Comparison of ENCODE assay signal across 1 cellular context in the genomic region with DNA sequence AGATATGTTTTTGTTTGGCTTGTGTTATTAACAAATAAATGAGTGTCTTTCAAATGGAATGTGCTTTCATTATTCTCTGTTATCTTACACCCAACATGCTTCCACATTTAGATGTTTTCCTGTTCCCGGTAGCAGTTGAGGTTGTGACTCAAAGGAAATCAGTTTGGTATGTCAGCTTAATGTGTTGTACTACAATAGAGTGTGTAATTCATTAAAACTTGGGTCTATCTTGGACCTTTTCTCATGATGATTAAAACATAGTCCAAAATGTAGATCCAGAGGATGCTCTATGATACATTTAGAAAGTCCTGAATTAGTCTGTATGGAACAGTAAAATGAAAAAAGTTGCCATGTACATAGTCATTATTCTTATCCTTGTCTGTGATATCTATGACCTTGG.
TF ChIP-seq lines count a peak whose summit lies in the region.

No MANE protein-coding gene starts in this region.

TF ChIP-seq in GM23338, 12 proteins besides CTCF, POLR2A, EP300 and RAD21:
- TF ChIP-seq JUNB (IDR thresholded peaks at IDR 0.05; ENCODE audit: unreplicated experiment) (no peak), STAT1 (IDR thresholded peaks at IDR 0.05; ENCODE audit: unreplicated experiment) (no peak), EZH2 (IDR thresholded peaks at IDR 0.05; ENCODE audit: low read depth, unreplicated experiment) (no peak), NANOG (IDR thresholded peaks at IDR 0.05; ENCODE audit: borderline replicate concordance) (no peak), CREB1 (CRISPR knock-in tag; IDR thresholded peaks at IDR 0.05; ENCODE audit: low read depth) (no peak), ZNF114 (CRISPR knock-in tag; IDR thresholded peaks at IDR 0.05) (no peak), ZNF331 (CRISPR knock-in tag; IDR thresholded peaks at IDR 0.05; ENCODE audit: low read depth) (no peak), POLR2AphosphoS5 (IDR thresholded peaks at IDR 0.05; ENCODE audit: low read depth) (no peak), EZH2phosphoT487 (IDR thresholded peaks at IDR 0.05; ENCODE audit: unreplicated experiment) (no peak)
- TF ChIP-seq, protein P1, sequence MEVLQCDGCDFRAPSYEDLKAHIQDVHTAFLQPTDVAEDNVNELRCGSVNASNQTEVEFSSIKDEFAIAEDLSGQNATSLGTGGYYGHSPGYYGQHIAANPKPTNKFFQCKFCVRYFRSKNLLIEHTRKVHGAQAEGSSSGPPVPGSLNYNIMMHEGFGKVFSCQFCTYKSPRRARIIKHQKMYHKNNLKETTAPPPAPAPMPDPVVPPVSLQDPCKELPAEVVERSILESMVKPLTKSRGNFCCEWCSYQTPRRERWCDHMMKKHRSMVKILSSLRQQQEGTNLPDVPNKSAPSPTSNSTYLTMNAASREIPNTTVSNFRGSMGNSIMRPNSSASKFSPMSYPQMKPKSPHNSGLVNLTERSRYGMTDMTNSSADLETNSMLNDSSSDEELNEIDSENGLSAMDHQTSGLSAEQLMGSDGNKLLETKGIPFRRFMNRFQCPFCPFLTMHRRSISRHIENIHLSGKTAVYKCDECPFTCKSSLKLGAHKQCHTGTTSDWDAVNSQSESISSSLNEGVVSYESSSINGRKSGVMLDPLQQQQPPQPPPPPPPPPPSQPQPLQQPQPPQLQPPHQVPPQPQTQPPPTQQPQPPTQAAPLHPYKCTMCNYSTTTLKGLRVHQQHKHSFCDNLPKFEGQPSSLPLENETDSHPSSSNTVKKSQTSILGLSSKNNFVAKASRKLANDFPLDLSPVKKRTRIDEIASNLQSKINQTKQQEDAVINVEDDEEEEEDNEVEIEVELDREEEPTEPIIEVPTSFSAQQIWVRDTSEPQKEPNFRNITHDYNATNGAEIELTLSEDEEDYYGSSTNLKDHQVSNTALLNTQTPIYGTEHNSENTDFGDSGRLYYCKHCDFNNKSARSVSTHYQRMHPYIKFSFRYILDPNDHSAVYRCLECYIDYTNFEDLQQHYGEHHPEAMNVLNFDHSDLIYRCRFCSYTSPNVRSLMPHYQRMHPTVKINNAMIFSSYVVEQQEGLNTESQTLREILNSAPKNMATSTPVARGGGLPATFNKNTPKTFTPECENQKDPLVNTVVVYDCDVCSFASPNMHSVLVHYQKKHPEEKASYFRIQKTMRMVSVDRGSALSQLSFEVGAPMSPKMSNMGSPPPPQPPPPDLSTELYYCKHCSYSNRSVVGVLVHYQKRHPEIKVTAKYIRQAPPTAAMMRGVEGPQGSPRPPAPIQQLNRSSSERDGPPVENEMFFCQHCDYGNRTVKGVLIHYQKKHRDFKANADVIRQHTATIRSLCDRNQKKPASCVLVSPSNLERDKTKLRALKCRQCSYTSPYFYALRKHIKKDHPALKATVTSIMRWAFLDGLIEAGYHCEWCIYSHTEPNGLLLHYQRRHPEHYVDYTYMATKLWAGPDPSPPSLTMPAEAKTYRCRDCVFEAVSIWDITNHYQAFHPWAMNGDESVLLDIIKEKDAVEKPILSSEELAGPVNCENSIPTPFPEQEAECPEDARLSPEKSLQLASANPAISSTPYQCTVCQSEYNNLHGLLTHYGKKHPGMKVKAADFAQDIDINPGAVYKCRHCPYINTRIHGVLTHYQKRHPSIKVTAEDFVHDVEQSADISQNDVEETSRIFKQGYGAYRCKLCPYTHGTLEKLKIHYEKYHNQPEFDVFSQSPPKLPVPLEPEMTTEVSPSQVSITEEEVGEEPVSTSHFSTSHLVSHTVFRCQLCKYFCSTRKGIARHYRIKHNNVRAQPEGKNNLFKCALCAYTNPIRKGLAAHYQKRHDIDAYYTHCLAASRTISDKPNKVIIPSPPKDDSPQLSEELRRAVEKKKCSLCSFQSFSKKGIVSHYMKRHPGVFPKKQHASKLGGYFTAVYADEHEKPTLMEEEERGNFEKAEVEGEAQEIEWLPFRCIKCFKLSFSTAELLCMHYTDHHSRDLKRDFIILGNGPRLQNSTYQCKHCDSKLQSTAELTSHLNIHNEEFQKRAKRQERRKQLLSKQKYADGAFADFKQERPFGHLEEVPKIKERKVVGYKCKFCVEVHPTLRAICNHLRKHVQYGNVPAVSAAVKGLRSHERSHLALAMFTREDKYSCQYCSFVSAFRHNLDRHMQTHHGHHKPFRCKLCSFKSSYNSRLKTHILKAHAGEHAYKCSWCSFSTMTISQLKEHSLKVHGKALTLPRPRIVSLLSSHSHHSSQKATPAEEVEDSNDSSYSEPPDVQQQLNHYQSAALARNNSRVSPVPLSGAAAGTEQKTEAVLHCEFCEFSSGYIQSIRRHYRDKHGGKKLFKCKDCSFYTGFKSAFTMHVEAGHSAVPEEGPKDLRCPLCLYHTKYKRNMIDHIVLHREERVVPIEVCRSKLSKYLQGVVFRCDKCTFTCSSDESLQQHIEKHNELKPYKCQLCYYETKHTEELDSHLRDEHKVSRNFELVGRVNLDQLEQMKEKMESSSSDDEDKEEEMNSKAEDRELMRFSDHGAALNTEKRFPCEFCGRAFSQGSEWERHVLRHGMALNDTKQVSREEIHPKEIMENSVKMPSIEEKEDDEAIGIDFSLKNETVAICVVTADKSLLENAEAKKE (CRISPR knock-in tag; IDR thresholded peaks at IDR 0.05) = no peak
- TF ChIP-seq, protein P2, sequence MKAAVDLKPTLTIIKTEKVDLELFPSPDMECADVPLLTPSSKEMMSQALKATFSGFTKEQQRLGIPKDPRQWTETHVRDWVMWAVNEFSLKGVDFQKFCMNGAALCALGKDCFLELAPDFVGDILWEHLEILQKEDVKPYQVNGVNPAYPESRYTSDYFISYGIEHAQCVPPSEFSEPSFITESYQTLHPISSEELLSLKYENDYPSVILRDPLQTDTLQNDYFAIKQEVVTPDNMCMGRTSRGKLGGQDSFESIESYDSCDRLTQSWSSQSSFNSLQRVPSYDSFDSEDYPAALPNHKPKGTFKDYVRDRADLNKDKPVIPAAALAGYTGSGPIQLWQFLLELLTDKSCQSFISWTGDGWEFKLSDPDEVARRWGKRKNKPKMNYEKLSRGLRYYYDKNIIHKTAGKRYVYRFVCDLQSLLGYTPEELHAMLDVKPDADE (IDR thresholded peaks at IDR 0.05) = no peak
- TF ChIP-seq, protein P3, sequence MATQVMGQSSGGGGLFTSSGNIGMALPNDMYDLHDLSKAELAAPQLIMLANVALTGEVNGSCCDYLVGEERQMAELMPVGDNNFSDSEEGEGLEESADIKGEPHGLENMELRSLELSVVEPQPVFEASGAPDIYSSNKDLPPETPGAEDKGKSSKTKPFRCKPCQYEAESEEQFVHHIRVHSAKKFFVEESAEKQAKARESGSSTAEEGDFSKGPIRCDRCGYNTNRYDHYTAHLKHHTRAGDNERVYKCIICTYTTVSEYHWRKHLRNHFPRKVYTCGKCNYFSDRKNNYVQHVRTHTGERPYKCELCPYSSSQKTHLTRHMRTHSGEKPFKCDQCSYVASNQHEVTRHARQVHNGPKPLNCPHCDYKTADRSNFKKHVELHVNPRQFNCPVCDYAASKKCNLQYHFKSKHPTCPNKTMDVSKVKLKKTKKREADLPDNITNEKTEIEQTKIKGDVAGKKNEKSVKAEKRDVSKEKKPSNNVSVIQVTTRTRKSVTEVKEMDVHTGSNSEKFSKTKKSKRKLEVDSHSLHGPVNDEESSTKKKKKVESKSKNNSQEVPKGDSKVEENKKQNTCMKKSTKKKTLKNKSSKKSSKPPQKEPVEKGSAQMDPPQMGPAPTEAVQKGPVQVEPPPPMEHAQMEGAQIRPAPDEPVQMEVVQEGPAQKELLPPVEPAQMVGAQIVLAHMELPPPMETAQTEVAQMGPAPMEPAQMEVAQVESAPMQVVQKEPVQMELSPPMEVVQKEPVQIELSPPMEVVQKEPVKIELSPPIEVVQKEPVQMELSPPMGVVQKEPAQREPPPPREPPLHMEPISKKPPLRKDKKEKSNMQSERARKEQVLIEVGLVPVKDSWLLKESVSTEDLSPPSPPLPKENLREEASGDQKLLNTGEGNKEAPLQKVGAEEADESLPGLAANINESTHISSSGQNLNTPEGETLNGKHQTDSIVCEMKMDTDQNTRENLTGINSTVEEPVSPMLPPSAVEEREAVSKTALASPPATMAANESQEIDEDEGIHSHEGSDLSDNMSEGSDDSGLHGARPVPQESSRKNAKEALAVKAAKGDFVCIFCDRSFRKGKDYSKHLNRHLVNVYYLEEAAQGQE (IDR thresholded peaks at IDR 0.05; ENCODE audit: unreplicated experiment) = no peak
